In the genomic region with DNA sequence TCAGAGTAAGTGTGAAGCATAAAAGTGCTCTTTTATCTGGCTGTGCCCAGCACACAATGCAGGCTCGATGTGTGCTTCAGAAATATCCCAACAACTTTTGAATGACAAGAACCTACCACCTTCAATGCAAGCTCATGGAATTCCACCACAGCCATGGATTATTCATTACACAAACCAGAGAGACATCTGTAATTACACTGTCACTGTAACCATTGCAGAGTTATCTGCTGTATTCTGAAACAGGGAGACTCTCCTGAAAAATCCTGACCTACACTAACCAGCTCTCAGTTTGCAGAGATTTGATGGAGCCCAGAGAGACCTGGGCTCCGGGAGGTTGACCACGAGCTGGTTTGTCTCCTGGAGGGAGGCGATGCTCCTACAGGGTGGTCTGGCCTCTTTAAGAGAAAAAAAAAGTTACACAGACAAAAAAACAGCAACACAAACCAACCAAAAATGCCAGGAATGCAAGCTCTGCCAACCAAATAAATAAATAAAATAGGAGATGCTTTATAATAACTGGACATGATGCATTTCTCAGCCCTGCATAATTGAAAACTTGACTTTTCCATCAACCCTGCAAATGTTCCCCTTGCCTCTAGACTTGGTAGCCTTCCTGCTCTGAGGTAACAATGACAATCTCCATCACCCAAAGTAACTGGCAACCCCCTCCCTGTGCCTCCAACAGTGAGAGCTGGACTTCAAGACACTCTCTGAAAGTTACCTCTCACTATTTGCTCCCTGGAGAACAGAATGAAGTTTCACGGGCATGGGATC, we compare ENCODE assay signal across 11 cellular contexts.
DNase-seq lines count a peak whose midpoint lies in the region; ATAC-seq and TF ChIP-seq lines count a peak whose summit lies in the region.
"Had no signal": no experiment of that assay in that cellular context is flagged by ENCODE, and none has a peak within 500 bp of the region (broad histone marks: within the 10 kb centered on the region; RNA-seq: fewer than 3 reads in every experiment).

No MANE protein-coding gene starts in this region.

- H3K9me3 Mint-ChIP-seq in T-helper 1 cell treated with Interleukin-12 subunit alpha and Interleukin-12 subunit beta and Interleukin-4 antibody, amounts not matched to agents 30 μg/mL and 1 μg/mL, for 36 hours: no peaks in the 10 kb centered on the region

- H3K4me3 Mint-ChIP-seq in T-helper 1 cell treated with Interleukin-12 subunit alpha and Interleukin-12 subunit beta and Interleukin-4 antibody, amounts not matched to agents 30 μg/mL and 1 μg/mL, for 36 hours: peak overlapping the region; percentile 98
- H3K4me3 Mint-ChIP-seq in T-helper 17 cell: peak overlapping the region; percentile 97

- H3K9ac ChIP-seq in subcutaneous abdominal adipose tissue (ENCODE audit: low read length in 5 of 5): peak overlapping the region in 2 of 5 donors; percentile 5 to 93

- H3K36me3 Mint-ChIP-seq in T-helper 1 cell treated with Interleukin-12 subunit alpha and Interleukin-12 subunit beta and Interleukin-4 antibody, amounts not matched to agents 30 μg/mL and 1 μg/mL, for 36 hours (ENCODE audit: low read depth): peaks cover 84% of the 10 kb centered on the region
- peaks cover 41% of the 10 kb centered on the region for H3K36me3 Mint-ChIP-seq in T-helper 17 cell (ENCODE audit: low read depth)

- H3K4me3 ChIP-seq in fibroblast of pulmonary artery (replicated peaks; ENCODE audit: low read depth, low read length) (peak overlapping the region; percentile 94), subcutaneous abdominal adipose tissue (ENCODE audit: low read depth in 1 of 5, low read length in 5 of 5) (peak overlapping the region in 4 of 5 donors; percentile 72 to 86 (median 86))

- DNase-seq in T-helper 1 cell (no peak), T-helper 17 cell (no peak), fibroblast of pulmonary artery (ENCODE audit: low read depth) (peak; percentile 69), NCI-H1105 (lab: John Stamatoyannopoulos, UW) (no peak), dermis blood vessel endothelial cell (no peak)
- DNase-seq: NCI-H345 had no signal

- peaks cover 0 to 2% (median 0%) of the 10 kb centered on the region in 5 donors for H3K27me3 ChIP-seq in subcutaneous abdominal adipose tissue (ENCODE audit: control insufficient read depth in 5 of 5, insufficient read depth in 4 of 5, low read length in 5 of 5)

- H3K27ac Mint-ChIP-seq in T-helper 1 cell treated with Interleukin-12 subunit alpha and Interleukin-12 subunit beta and Interleukin-4 antibody, amounts not matched to agents 30 μg/mL and 1 μg/mL, for 36 hours: peak overlapping the region; percentile 91
- H3K27ac Mint-ChIP-seq in T-helper 17 cell: peak overlapping the region; percentile 100

- H3K9me3 ChIP-seq in T-helper 17 cell (ENCODE audit: control insufficient read depth, low read length, poor library complexity, severe bottlenecking) (no peaks in the 10 kb centered on the region), subcutaneous abdominal adipose tissue (ENCODE audit: control insufficient read depth in 5 of 5, low read length in 5 of 5) (no peaks in the 10 kb centered on the region)

- H3K4me1 Mint-ChIP-seq in T-helper 1 cell treated with Interleukin-12 subunit alpha and Interleukin-12 subunit beta and Interleukin-4 antibody, amounts not matched to agents 30 μg/mL and 1 μg/mL, for 36 hours (ENCODE audit: low read depth): peaks cover 48% of the 10 kb centered on the region
- peaks cover 61% of the 10 kb centered on the region for H3K4me1 Mint-ChIP-seq in T-helper 17 cell

- H3K36me3 ChIP-seq in subcutaneous abdominal adipose tissue (ENCODE audit: control insufficient read depth in 5 of 5, insufficient read depth in 5 of 5, low read length in 5 of 5): peaks cover 0 to 10% (median 8%) of the 10 kb centered on the region in 5 donors

- H3K4me1 ChIP-seq in subcutaneous abdominal adipose tissue (ENCODE audit: control insufficient read depth in 5 of 5, insufficient read depth in 5 of 5, low read length in 5 of 5): peaks cover 0 to 70% (median 40%) of the 10 kb centered on the region in 5 donors

- peak overlapping the region; percentile 93 for H3K27ac ChIP-seq in subcutaneous abdominal adipose tissue (ENCODE audit: low read depth, low read length)
- H3K27ac ChIP-seq: 22Rv1 had no signal

- ATAC-seq in T-helper 17 cell (no peak), GM21723 (IDR thresholded peaks at IDR 0.05; ENCODE audit: unreplicated experiment) (no peak)
- ATAC-seq: HCT116 had no signal

- TF ChIP-seq CTCF in fibroblast of pulmonary artery (IDR thresholded peaks at IDR 0.05; ENCODE audit: low read length, missing control alignments): no peak

- H3K27me3 Mint-ChIP-seq in T-helper 1 cell treated with Interleukin-12 subunit alpha and Interleukin-12 subunit beta and Interleukin-4 antibody, amounts not matched to agents 30 μg/mL and 1 μg/mL, for 36 hours (ENCODE audit: low read depth): no peaks in the 10 kb centered on the region
- no peaks in the 10 kb centered on the region for H3K27me3 Mint-ChIP-seq in T-helper 17 cell
